8 cellular contexts compared by ENCODE assay signal in the genomic region with DNA sequence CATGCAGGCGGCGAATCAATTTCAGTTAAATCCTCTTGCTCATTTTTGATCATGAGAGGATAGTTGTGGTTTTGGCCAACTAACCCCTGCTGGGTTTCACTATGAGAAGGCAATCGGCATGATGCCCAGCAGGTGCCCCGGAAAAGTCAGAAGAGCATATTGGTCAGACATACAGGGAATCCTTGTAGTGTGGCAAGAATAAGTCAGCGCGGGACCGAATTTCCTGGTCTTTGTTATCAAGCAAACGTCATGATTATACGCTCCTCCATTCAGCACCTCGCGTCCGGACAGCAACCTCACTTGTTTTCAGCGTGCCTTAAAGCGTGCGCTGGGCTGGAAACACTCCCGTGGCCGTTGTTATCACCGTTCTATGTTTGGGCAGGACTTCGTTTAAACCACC. TPM values are rescaled to one million over a fixed set of nuclear protein-coding genes. Genes with fewer than 3 reads are reported as not detected.
A peak's percentile ranks its signal among the peaks of the same experiment; 100 is the strongest.
DNase-seq lines count a peak whose midpoint lies in the region; ATAC-seq, FAIRE-seq and TF ChIP-seq lines count a peak whose summit lies in the region.

No MANE protein-coding gene starts in this region.

- ATAC-seq in GM18867 (IDR thresholded peaks at IDR 0.05; ENCODE audit: unreplicated experiment) (peak; percentile 54), HepG2 (peak; percentile 61), GM21717 (IDR thresholded peaks at IDR 0.05; ENCODE audit: unreplicated experiment) (no peak), HG03025 (IDR thresholded peaks at IDR 0.05; ENCODE audit: low FRiP score, unreplicated experiment) (no peak)

- BruUV-seq in HepG2 (replicated peaks; lab: Mats Ljungman, UMichigan), result no TSS peak

- H3K27ac ChIP-seq in HUES64 (ENCODE audit: low read depth, low read length) (no peak overlapping the region), SK-N-SH (ENCODE audit: low read depth in 2 of 2, low read length in 1 of 2) (no peak overlapping the region), HepG2 (ENCODE audit: extremely low read length, insufficient read depth, low read length) (no peak overlapping the region)

- no peak overlapping the region for H3K4me2 ChIP-seq in SK-N-SH
- H3K4me2 ChIP-seq in HepG2 (ENCODE audit: low read depth, low read length), result no peak overlapping the region

- H2AFZ ChIP-seq in SK-N-SH (ENCODE audit: low read depth) (no peak overlapping the region), HepG2 (ENCODE audit: low read length) (no peak overlapping the region)

- intact Hi-C loops in HepG2 (cut with micrococcal nuclease; ENCODE audit: unreplicated experiment), result no loop called here

- 5% methylated on average over 19 of the region's 19 CpGs for WGBS in HUES64
- WGBS in SK-N-SH (ENCODE audit: low lambda C conversion rate), result 37% methylated on average over 19 of the region's 19 CpGs
- WGBS in HepG2 (ENCODE audit: low lambda C conversion rate), result 14% methylated on average over 17 of the region's 19 CpGs

- DNase-seq in SK-N-SH (peak; percentile 26), HepG2 (ENCODE audit: low spot score) (no peak)
- peak; percentile 17 for DNase-seq in central memory CD4-positive, alpha-beta T cell
- peak in 4 of 6 experiments; percentile 4 to 31 (median 24) for DNase-seq in stimulated activated naive CD4-positive, alpha-beta T cell (lab: John Stamatoyannopoulos, UW)

- TF ChIP-seq RAD21 in SK-N-SH (IDR thresholded peaks at IDR 0.05; ENCODE audit: low read length), result no peak
- TF ChIP-seq RAD21 in HepG2 (CRISPR knock-in tag; IDR thresholded peaks at IDR 0.05), result no peak

- in situ Hi-C loops in HepG2 (cut with HindIII; ENCODE audit: extremely low pct_ligation_motif_present, low pct_unique_long_range_greater_than_20kb), result no loop called here

- H3K79me2 ChIP-seq in SK-N-SH (ENCODE audit: insufficient read depth) (no peaks in the 10 kb centered on the region), HepG2 (ENCODE audit: insufficient read depth, low read length) (no peaks in the 10 kb centered on the region)

- no peak for FAIRE-seq in HepG2 (lab: Jason Lieb, UNC)

- no peaks in the 10 kb centered on the region for H3K9me2 ChIP-seq in SK-N-SH

- TF ChIP-seq POLR2A in HepG2 (IDR thresholded peaks at IDR 0.05; ENCODE audit: insufficient read depth in 1 of 2, low read depth in 2 of 2, low read length in 2 of 2), result no peak

- H4K20me1 ChIP-seq in SK-N-SH (ENCODE audit: insufficient read depth) (no peaks in the 10 kb centered on the region), HepG2 (ENCODE audit: insufficient read depth, low read length) (no peaks in the 10 kb centered on the region)

- H3K4me3 ChIP-seq in HUES64 (ENCODE audit: low read length) (peak overlapping the region; percentile 67), SK-N-SH (ENCODE audit: low read depth in 2 of 2, low read length in 1 of 2) (no peak overlapping the region), HepG2 (replicated peaks in 1 of 3; ENCODE audit: insufficient read depth in 1 of 3, low read depth in 2 of 3, low read length in 3 of 3) (no peak overlapping the region)

- TF ChIP-seq EP300 in SK-N-SH (IDR thresholded peaks at IDR 0.05; ENCODE audit: borderline replicate concordance in 1 of 2, low read depth in 1 of 2, low read length in 1 of 2) (no peak), HepG2 (IDR thresholded peaks at IDR 0.05; ENCODE audit: low read depth in 2 of 2, low read length in 2 of 2) (no peak), HepG2 (CRISPR knock-in tag; IDR thresholded peaks at IDR 0.05; ENCODE audit: borderline replicate concordance) (no peak)

- H3K4me1 ChIP-seq in HUES64 (ENCODE audit: insufficient read depth, low read length) (0 out of 2 replicates have a peak, but pooled peaks cover 5% of the 10 kb centered on the region), SK-N-SH (ENCODE audit: control insufficient read depth in 1 of 2, insufficient read depth in 2 of 2, low read depth in 1 of 2, low read length in 1 of 2) (peaks cover 0 to 4% of the 10 kb centered on the region in 2 experiments; a peak in 1 of 4 replicates), HepG2 (ENCODE audit: insufficient read depth, low read length) (no peaks in the 10 kb centered on the region)

- H3K36me3 ChIP-seq in HUES64 (ENCODE audit: insufficient read depth, low read length) (no peaks in the 10 kb centered on the region), SK-N-SH (replicated peaks in 1 of 2; ENCODE audit: control insufficient read depth in 1 of 2, insufficient read depth in 2 of 2, low read length in 1 of 2) (no peaks in the 10 kb centered on the region), HepG2 (replicated peaks in 1 of 2; ENCODE audit: control insufficient read depth in 1 of 2, insufficient read depth in 2 of 2, low read length in 2 of 2) (no peaks in the 10 kb centered on the region)

- H3K9me3 ChIP-seq in HUES64 (ENCODE audit: insufficient read depth, low read depth, low read length), result peaks cover 13% of the 10 kb centered on the region; the same call in 1 of the 2 replicates
- peaks cover 6% of the 10 kb centered on the region; the same call in 1 of the 2 replicates for H3K9me3 ChIP-seq in SK-N-SH
- peaks cover 6% of the 10 kb centered on the region; the same call in 1 of the 2 replicates for H3K9me3 ChIP-seq in HepG2 (ENCODE audit: low read length)

- CTCF ChIA-PET in SK-N-SH (lab: Yijun Ruan, JAX) (interaction anchor here (0.6 to 2.4 kb wide), 3 partner anchors 24 to 383 kb away, joined by 3 to 15 read pairs (median 6); no protein-coding TSS in a partner anchor), HepG2 (lab: Yijun Ruan, JAX; ENCODE audit: low intra/inter-chr PET ratio, low total read pairs) (no interaction called here)

- H3K27me3 ChIP-seq in HUES64 (ENCODE audit: insufficient read depth, low read length) (peaks cover 68% of the 10 kb centered on the region), SK-N-SH (ENCODE audit: insufficient read depth) (peaks cover 36% of the 10 kb centered on the region), HepG2 (ENCODE audit: control insufficient read depth in 1 of 2, insufficient read depth in 2 of 2, low read length in 2 of 2) (peaks cover 6 to 30% of the 10 kb centered on the region in 2 experiments; a peak in 4 of 5 replicates)

- POLR2A ChIA-PET in SK-N-SH (lab: Yijun Ruan, JAX), result no interaction called here
- POLR2A ChIA-PET in HepG2 (lab: Yijun Ruan, JAX), result no interaction called here

- no peaks in the 10 kb centered on the region for H3F3A ChIP-seq in SK-N-SH (replicated peaks; ENCODE audit: insufficient read depth)

- no peak overlapping the region for H3K9ac ChIP-seq in HUES64 (ENCODE audit: low read depth, low read length)
- no peak overlapping the region for H3K9ac ChIP-seq in SK-N-SH
- H3K9ac ChIP-seq in HepG2 (ENCODE audit: insufficient read depth, low read depth, low read length), result no peak overlapping the region

- no peak for TF ChIP-seq CTCF in SK-N-SH (IDR thresholded peaks at IDR 0.05)
- TF ChIP-seq CTCF in HepG2 (CRISPR knock-in tag; IDR thresholded peaks at IDR 0.05), result no peak

TF ChIP-seq in HepG2, 621 proteins besides CTCF, POLR2A, EP300 and RAD21 (continues in another document):
- TF ChIP-seq, protein P1, sequence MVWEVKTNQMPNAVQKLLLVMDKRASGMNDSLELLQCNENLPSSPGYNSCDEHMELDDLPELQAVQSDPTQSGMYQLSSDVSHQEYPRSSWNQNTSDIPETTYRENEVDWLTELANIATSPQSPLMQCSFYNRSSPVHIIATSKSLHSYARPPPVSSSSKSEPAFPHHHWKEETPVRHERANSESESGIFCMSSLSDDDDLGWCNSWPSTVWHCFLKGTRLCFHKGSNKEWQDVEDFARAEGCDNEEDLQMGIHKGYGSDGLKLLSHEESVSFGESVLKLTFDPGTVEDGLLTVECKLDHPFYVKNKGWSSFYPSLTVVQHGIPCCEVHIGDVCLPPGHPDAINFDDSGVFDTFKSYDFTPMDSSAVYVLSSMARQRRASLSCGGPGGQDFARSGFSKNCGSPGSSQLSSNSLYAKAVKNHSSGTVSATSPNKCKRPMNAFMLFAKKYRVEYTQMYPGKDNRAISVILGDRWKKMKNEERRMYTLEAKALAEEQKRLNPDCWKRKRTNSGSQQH (CRISPR knock-in tag; IDR thresholded peaks at IDR 0.05; ENCODE audit: low read depth), result 0 out of 2 replicates have a peak, but pooled peaks have one; percentile 23
- TF ChIP-seq HES4 (CRISPR knock-in tag; IDR thresholded peaks at IDR 0.05; ENCODE audit: borderline replicate concordance) (0 out of 2 replicates have a peak, but pooled peaks have one; percentile 36), MIER2 (CRISPR knock-in tag; IDR thresholded peaks at IDR 0.05) (peak; percentile 96), KDM4B (CRISPR knock-in tag; IDR thresholded peaks at IDR 0.05) (no peak), SALL1 (CRISPR knock-in tag; IDR thresholded peaks at IDR 0.05) (peak; percentile 17; the same call in 1 of the 2 replicates), ZNF441 (CRISPR knock-in tag; IDR thresholded peaks at IDR 0.05; ENCODE audit: borderline replicate concordance) (0 out of 2 replicates have a peak, but pooled peaks have one; percentile 25)

RNA-seq across cellular contexts. Expression of a gene that starts 1.8 kb away (rescaled TPM):
- polyA plus RNA-seq in HUES64 (2013, experiment 1 of 2), result 0.80 TPM
- polyA plus RNA-seq in HUES64 (2013, experiment 2 of 2), result 1.3 TPM
- polyA plus RNA-seq in SK-N-SH (2012; rRNA removed), result 0.23 and 0.29 TPM in 2 replicates
- 0.15 and 0.21 TPM in 2 replicates for polyA plus RNA-seq in SK-N-SH (2012; cell fraction: cytosol; rRNA removed)
- polyA plus RNA-seq in SK-N-SH (2012; cell fraction: nucleus; rRNA removed), result 0.55 and 1.0 TPM in 2 replicates
- 0.21 and 0.42 TPM in 2 replicates for total RNA-seq in HepG2 (2016; rRNA removed; fragmentation: Illumina TruSeq; extraction: Trizol)
- not detected in 2 replicates for total RNA-seq in HepG2 (2016; cell fraction: cytosol; rRNA removed; fragmentation: Illumina TruSeq; extraction: Trizol; ENCODE audit: low read depth)
- total RNA-seq in HepG2 (2016; cell fraction: insoluble cytoplasmic fraction; rRNA removed; fragmentation: Illumina TruSeq; extraction: Trizol), result 0.30 and 0.33 TPM in 2 replicates
- total RNA-seq in HepG2 (2016; cell fraction: membrane; rRNA removed; fragmentation: Illumina TruSeq; extraction: Trizol), result 0.25 and 0.28 TPM in 2 replicates
- total RNA-seq in HepG2 (2016; cell fraction: nucleus; rRNA removed; fragmentation: Illumina TruSeq; extraction: Trizol), result 0.31 TPM in 1 of 2 replicates, not detected in the other
- polyA plus RNA-seq in HepG2 (2011; rRNA removed), result 0.35 and 0.67 TPM in 2 replicates
- 0.63 and 0.83 TPM in 2 replicates for polyA plus RNA-seq in HepG2 (2011; cell fraction: cytosol; rRNA removed)
- 0.36 and 0.56 TPM in 2 replicates for polyA plus RNA-seq in HepG2 (2011; cell fraction: nucleus; rRNA removed)
- 0.13 and 0.19 TPM in 2 replicates for polyA plus RNA-seq in HepG2 (2012)
- polyA plus RNA-seq in HepG2 (2016; cell fraction: cytosol; fragmentation: Illumina TruSeq; extraction: Trizol; ENCODE audit: low read depth), result 0.07 TPM in 1 of 2 replicates, not detected in the other
- polyA plus RNA-seq in HepG2 (2016; cell fraction: insoluble cytoplasmic fraction; fragmentation: Illumina TruSeq; extraction: Trizol; ENCODE audit: low read depth), result 0.44 and 0.53 TPM in 2 replicates
- 0.19 TPM in 1 of 2 replicates, not detected in the other for polyA plus RNA-seq in HepG2 (2016; cell fraction: membrane; fragmentation: Illumina TruSeq; extraction: Trizol; ENCODE audit: low read depth)
- 0.15 TPM in 1 of 2 replicates, not detected in the other for polyA plus RNA-seq in HepG2 (2016; cell fraction: nucleus; fragmentation: Illumina TruSeq; extraction: Trizol; ENCODE audit: insufficient read depth, low read depth)
- 0.02 and 10.0 TPM in 2 replicates for polyA minus RNA-seq in HepG2 (2011; rRNA and poly(A)+ RNA removed; ENCODE audit: low replicate concordance)
- polyA minus RNA-seq in HepG2 (2011; cell fraction: cytosol; rRNA and poly(A)+ RNA removed), result not detected in 2 replicates
- 0.25 and 0.77 TPM in 2 replicates for polyA minus RNA-seq in HepG2 (2011; cell fraction: nucleus; rRNA and poly(A)+ RNA removed)

Comparison
In these comparisons a context has a peak if more than half of its experiments do, and no peak if none do; other contexts are left out.
1. ATAC-seq: peak in GM18867 (single experiment) and HepG2 (single experiment); none in GM21717 (single experiment) and HG03025 (single experiment).